8 cellular contexts compared by ENCODE assay signal in the genomic region with DNA sequence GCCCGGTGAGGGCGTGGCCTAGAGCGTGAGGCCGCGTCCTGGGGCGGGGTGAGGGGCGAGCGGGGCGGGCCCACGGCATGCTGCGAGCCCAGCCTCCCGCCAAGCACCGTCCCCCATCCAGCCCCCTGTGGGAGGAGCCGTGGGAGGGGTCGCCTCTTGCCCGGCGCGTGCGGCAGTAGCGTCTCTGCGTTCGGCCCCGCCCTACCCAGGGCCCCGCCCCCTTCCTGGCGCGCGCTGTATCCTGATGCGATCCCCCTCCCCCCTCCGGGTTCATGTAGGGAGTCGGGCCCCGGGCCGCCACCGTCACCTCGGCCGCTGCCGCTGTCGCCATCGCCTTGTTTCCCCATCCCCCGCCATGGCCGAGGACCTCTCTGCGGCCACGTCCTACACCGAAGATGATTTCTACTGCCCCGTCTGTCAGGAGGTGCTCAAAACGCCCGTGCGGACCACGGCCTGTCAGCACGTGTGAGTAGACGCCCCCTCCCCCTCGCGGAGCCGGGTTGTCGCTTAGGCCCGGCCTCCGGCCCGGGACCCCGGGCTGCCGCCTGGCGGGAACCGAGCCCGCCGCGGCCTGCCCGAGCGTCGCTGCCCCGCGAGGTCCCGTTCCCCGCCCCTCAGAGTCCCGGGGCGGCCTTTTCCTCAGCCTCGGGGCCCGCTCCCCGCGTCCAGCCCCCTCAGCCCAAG. TPM values are rescaled to one million over a fixed set of nuclear protein-coding genes. Genes with fewer than 3 reads are reported as not detected.
DNase-seq lines count a peak whose midpoint lies in the region; ATAC-seq and TF ChIP-seq lines count a peak whose summit lies in the region.

No MANE protein-coding gene starts in this region.

- H3K27me3 ChIP-seq in WERI-Rb-1 (ENCODE audit: insufficient read depth, low read depth, severe bottlenecking) (no peaks in the 10 kb centered on the region), mammary epithelial cell (ENCODE audit: insufficient read depth, low read length) (no peaks in the 10 kb centered on the region), smooth muscle cell (ENCODE audit: low read depth) (no peaks in the 10 kb centered on the region)

- H3K79me2 ChIP-seq in mammary epithelial cell (ENCODE audit: insufficient read depth, low read length) (peaks cover 50% of the 10 kb centered on the region), smooth muscle cell (ENCODE audit: low read depth) (peaks cover 44% of the 10 kb centered on the region)

- DNase-seq in AG04449 (ENCODE audit: low read depth, low spot score): peak; percentile 68
- DNase-seq in NCI-H2196 (lab: John Stamatoyannopoulos, UW; ENCODE audit: unreplicated experiment): peak; percentile 98
- DNase-seq in WERI-Rb-1: peak; percentile 99
- peak; percentile 96 for DNase-seq in mammary epithelial cell
- peak; percentile 99 for DNase-seq in iPS-NIHi7 (ENCODE audit: extremely low spot score)
- DNase-seq in smooth muscle cell (lab: John Stamatoyannopoulos, UW; ENCODE audit: unreplicated experiment): peak; percentile 94

- intact Hi-C loops in mammary epithelial cell (cut with micrococcal nuclease): loop anchor here (1.0 to 5.0 kb wide), 3 partner anchors 74 to 380 kb away; a partner anchor contains a TSS

- H4K20me1 ChIP-seq in mammary epithelial cell (ENCODE audit: insufficient read depth, low read length): no peaks in the 10 kb centered on the region
- peaks cover 34% of the 10 kb centered on the region for H4K20me1 ChIP-seq in smooth muscle cell (ENCODE audit: low read depth)

- H3K4me3 ChIP-seq in AG04449 (ENCODE audit: low read depth, low read length) (peak overlapping the region; percentile 95), WERI-Rb-1 (ENCODE audit: low read depth, low read length) (peak overlapping the region; percentile 80), mammary epithelial cell (replicated peaks in 1 of 3; ENCODE audit: insufficient read depth in 1 of 3, low read depth in 2 of 3, low read length in 3 of 3) (peak overlapping the region; percentile 91 to 97 (median 92)), smooth muscle cell (peak overlapping the region; percentile 87)

- H3K36me3 ChIP-seq in WERI-Rb-1 (peaks cover 47% of the 10 kb centered on the region), mammary epithelial cell (ENCODE audit: insufficient read depth, low read length) (peaks cover 4% of the 10 kb centered on the region), smooth muscle cell (ENCODE audit: low read depth) (no peaks in the 10 kb centered on the region)

- peak; percentile 69 for ATAC-seq in GM18873 (IDR thresholded peaks at IDR 0.05; ENCODE audit: low FRiP score, unreplicated experiment)
- ATAC-seq in HG03135 (IDR thresholded peaks at IDR 0.05; ENCODE audit: unreplicated experiment): peak; percentile 86

- dilution Hi-C loops in mammary epithelial cell (cut with HindIII; ENCODE audit: low sequenced_read_pairs): no loop called here

- H2AFZ ChIP-seq in mammary epithelial cell (ENCODE audit: low read depth, low read length) (peak overlapping the region; percentile 97), smooth muscle cell (ENCODE audit: low read depth) (peak overlapping the region; percentile 100)

- H3K9ac ChIP-seq in mammary epithelial cell (ENCODE audit: insufficient read depth, low read length): peak overlapping the region; percentile 91
- peak overlapping the region; percentile 96 for H3K9ac ChIP-seq in smooth muscle cell (ENCODE audit: low read depth)

- H3K4me1 ChIP-seq in mammary epithelial cell (ENCODE audit: insufficient read depth, low read length) (peaks cover 15% of the 10 kb centered on the region), smooth muscle cell (ENCODE audit: low read depth) (peaks cover 8% of the 10 kb centered on the region)

- in situ Hi-C loops in mammary epithelial cell (cut with MboI; ENCODE audit: low sequenced_read_pairs in 2 of 2): no loop called here

- peak overlapping the region; percentile 96 for H3K4me2 ChIP-seq in mammary epithelial cell (ENCODE audit: insufficient read depth, low read depth, low read length)
- H3K4me2 ChIP-seq in smooth muscle cell: peak overlapping the region; percentile 92

- H3K27ac ChIP-seq in WERI-Rb-1: peak overlapping the region; percentile 98
- peak overlapping the region; percentile 87 for H3K27ac ChIP-seq in mammary epithelial cell (ENCODE audit: insufficient read depth, low read depth, low read length)
- H3K27ac ChIP-seq in smooth muscle cell (ENCODE audit: low read depth): peak overlapping the region; percentile 96

- POLR2A ChIA-PET in AG04449 (lab: Yijun Ruan, JAX): no interaction called here

- no peaks in the 10 kb centered on the region for H3K9me3 ChIP-seq in WERI-Rb-1 (ENCODE audit: severe bottlenecking)
- no peaks in the 10 kb centered on the region for H3K9me3 ChIP-seq in mammary epithelial cell (replicated peaks; ENCODE audit: insufficient read depth, low read length)
- no peaks in the 10 kb centered on the region for H3K9me3 ChIP-seq in smooth muscle cell (replicated peaks; ENCODE audit: low read depth)

- TF ChIP-seq CTCF in AG04449 (IDR thresholded peaks at IDR 0.05; ENCODE audit: insufficient read depth, low read length, missing control alignments) (no peak), WERI-Rb-1 (IDR thresholded peaks at IDR 0.05; ENCODE audit: low read depth, low read length) (no peak), mammary epithelial cell (conservative IDR thresholded peaks at IDR 0.05 in 1 of 2, IDR thresholded peaks at IDR 0.05 in 1 of 2; ENCODE audit: extremely low read depth in 1 of 2, insufficient read depth in 1 of 2, low read depth in 1 of 2, low read length in 2 of 2) (no peak), smooth muscle cell (IDR thresholded peaks at IDR 0.05; ENCODE audit: borderline replicate concordance, insufficient read depth, poor library complexity, severe bottlenecking) (no peak)

- WGBS in mammary epithelial cell (ENCODE audit: low coverage, missing lambda C conversion rate): 8% methylated on average over 2 of the region's 77 CpGs
- 0% methylated on average over 28 of the region's 77 CpGs for WGBS in smooth muscle cell (ENCODE audit: low lambda C conversion rate)

- CTCF ChIA-PET in AG04449 (lab: Yijun Ruan, JAX): interaction anchor here (0.7 kb wide), 1 partner anchor 150 kb away, joined by 3 read pairs; a partner anchor contains a TSS
- CTCF ChIA-PET in mammary epithelial cell (lab: Charles Lee; ENCODE audit: low non-redundant PET): no interaction called here

- no TSS peak for BruUV-seq in mammary epithelial cell (replicated peaks; lab: Mats Ljungman, UMichigan)

- H3F3A ChIP-seq in smooth muscle cell (ENCODE audit: low read depth): no peaks in the 10 kb centered on the region

RNA-seq across cellular contexts. Expression of a gene that starts 0.9 kb away (rescaled TPM):
- total RNA-seq in mammary epithelial cell (10 to 100 TPM; 18.0 to 26.2 TPM), smooth muscle cell (15.6 and 22.2 TPM in 2 replicates)
- polyA plus RNA-seq in mammary epithelial cell (22.5 TPM), smooth muscle cell (6.7 and 10.2 TPM in 2 replicates)
- polyA minus RNA-seq in mammary epithelial cell: 18.7 TPM

Comparison
In these comparisons a context has a peak if more than half of its experiments do, and no peak if none do; other contexts are left out.
1. Peak in every context shown above with its lines: DNase-seq, ATAC-seq, H3K4me3 ChIP-seq and H3K27ac ChIP-seq.